ENCODE assay signal across 1 cellular context in the genomic region with DNA sequence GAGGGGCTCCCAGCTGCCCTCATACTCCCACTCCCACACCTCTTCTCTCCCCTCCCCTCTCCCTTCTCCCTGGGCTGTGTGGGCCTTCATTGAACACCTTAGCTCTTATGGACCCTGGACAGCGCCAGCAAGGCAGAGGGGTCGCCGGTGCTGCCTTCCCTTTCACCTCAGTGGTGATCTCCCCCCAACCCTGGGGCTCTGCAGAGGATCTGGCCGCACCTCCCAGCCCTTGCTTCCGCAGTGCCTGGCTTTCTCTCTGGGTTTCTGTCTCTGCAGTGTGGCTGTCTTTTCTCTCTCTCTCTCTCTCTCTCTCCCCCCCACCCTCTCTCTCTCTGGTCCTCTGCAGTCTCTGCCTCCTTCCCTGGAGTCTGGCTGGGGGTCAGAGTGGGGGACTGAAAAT.
TF ChIP-seq lines count a peak whose summit lies in the region.

No MANE protein-coding gene starts in this region.

TF ChIP-seq in GM23338, 12 proteins besides CTCF, POLR2A, EP300 and RAD21:
- TF ChIP-seq, protein P1, sequence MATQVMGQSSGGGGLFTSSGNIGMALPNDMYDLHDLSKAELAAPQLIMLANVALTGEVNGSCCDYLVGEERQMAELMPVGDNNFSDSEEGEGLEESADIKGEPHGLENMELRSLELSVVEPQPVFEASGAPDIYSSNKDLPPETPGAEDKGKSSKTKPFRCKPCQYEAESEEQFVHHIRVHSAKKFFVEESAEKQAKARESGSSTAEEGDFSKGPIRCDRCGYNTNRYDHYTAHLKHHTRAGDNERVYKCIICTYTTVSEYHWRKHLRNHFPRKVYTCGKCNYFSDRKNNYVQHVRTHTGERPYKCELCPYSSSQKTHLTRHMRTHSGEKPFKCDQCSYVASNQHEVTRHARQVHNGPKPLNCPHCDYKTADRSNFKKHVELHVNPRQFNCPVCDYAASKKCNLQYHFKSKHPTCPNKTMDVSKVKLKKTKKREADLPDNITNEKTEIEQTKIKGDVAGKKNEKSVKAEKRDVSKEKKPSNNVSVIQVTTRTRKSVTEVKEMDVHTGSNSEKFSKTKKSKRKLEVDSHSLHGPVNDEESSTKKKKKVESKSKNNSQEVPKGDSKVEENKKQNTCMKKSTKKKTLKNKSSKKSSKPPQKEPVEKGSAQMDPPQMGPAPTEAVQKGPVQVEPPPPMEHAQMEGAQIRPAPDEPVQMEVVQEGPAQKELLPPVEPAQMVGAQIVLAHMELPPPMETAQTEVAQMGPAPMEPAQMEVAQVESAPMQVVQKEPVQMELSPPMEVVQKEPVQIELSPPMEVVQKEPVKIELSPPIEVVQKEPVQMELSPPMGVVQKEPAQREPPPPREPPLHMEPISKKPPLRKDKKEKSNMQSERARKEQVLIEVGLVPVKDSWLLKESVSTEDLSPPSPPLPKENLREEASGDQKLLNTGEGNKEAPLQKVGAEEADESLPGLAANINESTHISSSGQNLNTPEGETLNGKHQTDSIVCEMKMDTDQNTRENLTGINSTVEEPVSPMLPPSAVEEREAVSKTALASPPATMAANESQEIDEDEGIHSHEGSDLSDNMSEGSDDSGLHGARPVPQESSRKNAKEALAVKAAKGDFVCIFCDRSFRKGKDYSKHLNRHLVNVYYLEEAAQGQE (IDR thresholded peaks at IDR 0.05; ENCODE audit: unreplicated experiment): peak; percentile 77
- no peak for TF ChIP-seq STAT1 (IDR thresholded peaks at IDR 0.05; ENCODE audit: unreplicated experiment)
